30 cellular contexts compared by ENCODE assay signal in genomic region chr6:36674942-36675341, GRCh38. TPM values are rescaled to one million over a fixed set of nuclear protein-coding genes. Genes with fewer than 3 reads are reported as not detected.
DNase-seq lines count a peak whose midpoint lies in the region; ATAC-seq and TF ChIP-seq lines count a peak whose summit lies in the region.
"Had no signal": no experiment of that assay in that cellular context is flagged by ENCODE, and none has a peak within 500 bp of the region (broad histone marks: within the 10 kb centered on the region; RNA-seq: fewer than 3 reads in every experiment).

No MANE protein-coding gene starts in this region.

- TF ChIP-seq RAD21 in IMR-90 (IDR thresholded peaks at IDR 0.05; ENCODE audit: low read length), result no peak

- H3K9ac ChIP-seq in IMR-90 (ENCODE audit: low read depth, low read length) (no peak overlapping the region), trophoblast cell (ENCODE audit: low read length) (no peak overlapping the region)
- H3K9ac ChIP-seq: parathyroid adenoma had no signal

- intact Hi-C loops in IMR-90 (cut with micrococcal nuclease), result no loop called here

- peaks cover 11% of the 10 kb centered on the region for H3K36me3 Mint-ChIP-seq in brain
- H3K36me3 Mint-ChIP-seq: activated naive CD4-positive, alpha-beta T cell treated with anti-CD3 and anti-CD28 coated beads, Interleukin-2, amount 50 U/mL, for 24 hours; CD4-positive, CD25-positive, alpha-beta regulatory T cell had no signal

- H3K79me1 ChIP-seq in IMR-90 (ENCODE audit: low read depth in 1 of 2, low read length in 2 of 2) (peaks cover 9 to 46% of the 10 kb centered on the region in 2 experiments), trophoblast cell (ENCODE audit: low read length) (peaks cover 33% of the 10 kb centered on the region)

- H3K14ac ChIP-seq in IMR-90 (replicated peaks; ENCODE audit: low read depth, low read length) (peak overlapping the region; percentile 16), trophoblast cell (ENCODE audit: low read length) (no peak overlapping the region)

- H4K91ac ChIP-seq in IMR-90 (ENCODE audit: insufficient read depth, low read depth, low read length) (peak overlapping the region; percentile 39), trophoblast cell (ENCODE audit: low read depth, low read length) (no peak overlapping the region)

- peaks cover 62% of the 10 kb centered on the region for H3K4me1 Mint-ChIP-seq in brain

- no peak overlapping the region for H2AK9ac ChIP-seq in IMR-90 (replicated peaks; ENCODE audit: low read depth, low read length, poor library complexity)

- peak overlapping the region; percentile 45 for H2BK20ac ChIP-seq in IMR-90 (ENCODE audit: low read depth, low read length)

- no peak overlapping the region for H3K56ac ChIP-seq in IMR-90 (ENCODE audit: extremely low read depth, insufficient read depth, low read length)

- H3K4me3 Mint-ChIP-seq in brain, result peak overlapping the region in 2 of 5 experiments; percentile 54 to 58
- H3K4me3 Mint-ChIP-seq: activated naive CD4-positive, alpha-beta T cell treated with anti-CD3 and anti-CD28 coated beads, Interleukin-2, amount 50 U/mL, for 24 hours; CD4-positive, CD25-positive, alpha-beta regulatory T cell; neural crest cell had no signal

- H4K8ac ChIP-seq in IMR-90 (ENCODE audit: low read depth in 2 of 2, low read length in 2 of 2) (no peak overlapping the region), trophoblast cell (ENCODE audit: low read depth, low read length) (no peak overlapping the region)

- POLR2A ChIA-PET in IMR-90 (lab: Charles Lee; ENCODE audit: unreplicated experiment), result no interaction called here

- CTCF ChIA-PET in IMR-90 (lab: Yijun Ruan, JAX), result interaction anchor here (1.5 kb wide), 1 partner anchor 8 kb away, joined by 3 read pairs; no protein-coding TSS in a partner anchor

- H3K23ac ChIP-seq in IMR-90 (ENCODE audit: low read depth, low read length) (peak overlapping the region; percentile 33; the same call in 1 of the 2 replicates), trophoblast cell (ENCODE audit: low read length) (no peak overlapping the region)

- dilution Hi-C loops in IMR-90 (cut with HindIII; ENCODE audit: low sequenced_read_pairs, unreplicated experiment), result no loop called here

- no peaks in the 10 kb centered on the region for H3K27me3 ChIP-seq in IMR-90 (ENCODE audit: control insufficient read depth, insufficient read depth, low read length)
- H3K27me3 ChIP-seq in trophoblast cell (ENCODE audit: insufficient read depth, low read length), result peaks cover 6% of the 10 kb centered on the region
- no peaks in the 10 kb centered on the region for H3K27me3 ChIP-seq in HAP-1 (ENCODE audit: low read depth)
- H3K27me3 ChIP-seq: colonic mucosa, heart right ventricle, upper lobe of left lung had no signal

- H4K5ac ChIP-seq in IMR-90 (ENCODE audit: low read depth, low read length), result no peak overlapping the region

- H3K79me2 ChIP-seq in trophoblast cell (ENCODE audit: control insufficient read depth, insufficient read depth, low read length, poor library complexity), result peaks cover 15% of the 10 kb centered on the region
- H3K79me2 ChIP-seq: parathyroid adenoma had no signal

- H3K4me3 ChIP-seq in IMR-90 (ENCODE audit: insufficient read depth, low read depth, low read length), result no peak overlapping the region
- no peak overlapping the region for H3K4me3 ChIP-seq in trophoblast cell (ENCODE audit: low read depth, low read length)
- H3K4me3 ChIP-seq in HAP-1, result no peak overlapping the region
- H3K4me3 ChIP-seq: colonic mucosa, heart right ventricle, lower lobe of right lung, spleen, upper lobe of left lung had no signal

- peak overlapping the region; percentile 17 to 99 (median 67) for H3K27ac Mint-ChIP-seq in brain
- H3K27ac Mint-ChIP-seq: activated naive CD4-positive, alpha-beta T cell treated with anti-CD3 and anti-CD28 coated beads, Interleukin-2, amount 50 U/mL, for 24 hours; activated T-helper 2 cell treated with anti-CD3 and anti-CD28 coated beads, Interferon-gamma antibody, Interleukin-2, Interleukin-4, amounts not matched to agents 10 μg/mL and 5 μg/mL and 100 μg/mL, durations not matched to agents 14 hours and 24 hours and 36 hours had no signal

- peaks cover 15% of the 10 kb centered on the region for H4K20me1 ChIP-seq in IMR-90 (ENCODE audit: insufficient read depth, low read length)

- BruUV-seq in IMR-90 (replicated peaks; lab: Mats Ljungman, UMichigan), result no TSS peak

- peaks cover 12% of the 10 kb centered on the region for H3K9me1 ChIP-seq in IMR-90 (ENCODE audit: insufficient read depth, low read length)

- TF ChIP-seq POLR2A in IMR-90 (IDR thresholded peaks at IDR 0.05; ENCODE audit: low read depth, low read length), result no peak

- no peak overlapping the region for H2BK5ac ChIP-seq in IMR-90 (ENCODE audit: low read depth, low read length, poor library complexity, severe bottlenecking)
- H2BK5ac ChIP-seq in trophoblast cell (ENCODE audit: low read depth, low read length, poor library complexity), result no peak overlapping the region

- TF ChIP-seq CTCF in IMR-90 (conservative IDR thresholded peaks at IDR 0.05; ENCODE audit: low read depth, low read length) (no peak), brain (conservative IDR thresholded peaks at IDR 0.05) (no peak)

- H3K4me1 ChIP-seq in IMR-90 (ENCODE audit: control insufficient read depth, insufficient read depth, low read length) (peaks cover 19% of the 10 kb centered on the region), trophoblast cell (ENCODE audit: control insufficient read depth in 1 of 2, insufficient read depth in 2 of 2, low read length in 2 of 2) (peaks cover 19% of the 10 kb centered on the region in 2 experiments), HAP-1 (peaks cover 7% of the 10 kb centered on the region)

- H2BK120ac ChIP-seq in IMR-90 (ENCODE audit: low read depth, low read length) (peak overlapping the region; percentile 50), trophoblast cell (ENCODE audit: insufficient read depth, low read length, poor library complexity) (no peak overlapping the region)

- H2AFZ ChIP-seq in IMR-90 (replicated peaks; ENCODE audit: low read length, poor library complexity) (no peak overlapping the region), trophoblast cell (ENCODE audit: insufficient read depth, low read length, poor library complexity) (no peak overlapping the region)
- H2AFZ ChIP-seq: parathyroid adenoma had no signal

- H2AK5ac ChIP-seq in IMR-90 (ENCODE audit: low read depth, low read length), result peak overlapping the region; percentile 88; the same call in 1 of the 2 replicates
- H2AK5ac ChIP-seq in trophoblast cell (ENCODE audit: low read length), result peak overlapping the region; percentile 32

- peak overlapping the region; percentile 56; the same call in 1 of the 3 replicates for H2BK15ac ChIP-seq in IMR-90 (ENCODE audit: low read depth, low read length)

- H2BK12ac ChIP-seq in trophoblast cell (ENCODE audit: low read length), result peak overlapping the region; percentile 26

- H3K18ac ChIP-seq in IMR-90 (ENCODE audit: low read depth, low read length) (peak overlapping the region; percentile 16; the same call in 1 of the 2 replicates), trophoblast cell (ENCODE audit: low read length) (no peak overlapping the region)

- ATAC-seq in IMR-90 (ENCODE audit: low read depth), result no peak
- ATAC-seq: heart right ventricle, lower lobe of right lung had no signal

- DNase-seq in DMS53 treated with DMSO at 0.1 percent for 48 hours (lab: John Stamatoyannopoulos, UW; ENCODE audit: unreplicated experiment) (peak; percentile 18), IMR-90 (no peak), trophoblast cell (no peak), DMS79 treated with DMSO at 0.1 percent for 48 hours (lab: John Stamatoyannopoulos, UW) (no peak), NCI-H187 (lab: John Stamatoyannopoulos, UW) (no peak), HAP-1 (ENCODE audit: low spot score in 2 of 2) (no peak)
- DNase-seq: activated CD4-positive, alpha-beta T cell treated with anti-CD3 and anti-CD28 coated beads, Interleukin-2, amount 50 U/mL, for 48 hours; activated CD4-positive, CD25-positive, alpha-beta regulatory T cell; activated CD8-positive, alpha-beta memory T cell treated with anti-CD3 and anti-CD28 coated beads, Interleukin-2, amount 50 U/mL, for 48 hours; amygdala; CD4-positive, CD25-positive, alpha-beta regulatory T cell; colonic mucosa; effector CD8-positive, alpha-beta T cell; H7; heart right ventricle; lower lobe of right lung; NCI-H1092 treated with DMSO at 0.1 percent for 48 hours; NCI-H2029; NCI-H2227 treated with DMSO at 0.1 percent for 48 hours; NCI-H526 treated with DMSO at 0.1 percent for 48 hours; spleen; SW 1271; upper lobe of left lung had no signal

- H3K4me2 ChIP-seq in IMR-90 (ENCODE audit: low read depth, low read length) (no peak overlapping the region), trophoblast cell (ENCODE audit: low read length) (no peak overlapping the region)

- peaks cover 9% of the 10 kb centered on the region for H3K27me3 Mint-ChIP-seq in brain
- H3K27me3 Mint-ChIP-seq: activated naive CD4-positive, alpha-beta T cell treated with anti-CD3 and anti-CD28 coated beads, Interleukin-2, amount 50 U/mL, for 24 hours had no signal

- peaks cover 0 to 18% (median 3%) of the 10 kb centered on the region in 5 experiments for H3K9me3 Mint-ChIP-seq in brain
- H3K9me3 Mint-ChIP-seq: activated naive CD4-positive, alpha-beta T cell treated with anti-CD3 and anti-CD28 coated beads, Interleukin-2, amount 50 U/mL, for 24 hours; activated T-helper 2 cell treated with anti-CD3 and anti-CD28 coated beads, Interferon-gamma antibody, Interleukin-2, Interleukin-4, amounts not matched to agents 10 μg/mL and 5 μg/mL and 100 μg/mL, durations not matched to agents 14 hours and 24 hours and 36 hours; CD4-positive, CD25-positive, alpha-beta regulatory T cell; neural crest cell had no signal

- peak overlapping the region; percentile 66 for H3K4ac ChIP-seq in IMR-90 (ENCODE audit: low read depth, low read length)
- no peak overlapping the region for H3K4ac ChIP-seq in trophoblast cell (ENCODE audit: low read depth, low read length)

- in situ Hi-C loops in IMR-90 (cut with MboI; ENCODE audit: low sequenced_read_pairs) (no loop called here), HAP-1 (cut with MboI; ENCODE audit: low sequenced_read_pairs) (no loop called here)

- H3K36me3 ChIP-seq in IMR-90 (ENCODE audit: control insufficient read depth, insufficient read depth, low read length) (peaks cover 4% of the 10 kb centered on the region; the same call in 1 of the 2 replicates), trophoblast cell (ENCODE audit: control insufficient read depth in 1 of 2, insufficient read depth in 2 of 2, low read length in 2 of 2) (peaks cover 0 to 5% of the 10 kb centered on the region in 2 experiments), HAP-1 (replicated peaks) (no peaks in the 10 kb centered on the region)
- H3K36me3 ChIP-seq: colonic mucosa, heart right ventricle, lower lobe of right lung, spleen, upper lobe of left lung had no signal

- H4K12ac ChIP-seq in trophoblast cell (ENCODE audit: low read depth, low read length), result no peak overlapping the region

- WGBS in IMR-90 (ENCODE audit: extremely low coverage in 2 of 2, insufficient read length in 1 of 2), 2 experiments, result 90% methylated on average over 3 of the region's 7 CpGs; no CpG with 5 or more reads in 1 of the 2 experiments
- WGBS in trophoblast cell (ENCODE audit: extremely low coverage, insufficient coverage, insufficient read length), result no CpG with 5 or more reads among the region's 7 CpGs

- H3K9me3 ChIP-seq in IMR-90 (ENCODE audit: control insufficient read depth, insufficient read depth, low read length) (no peaks in the 10 kb centered on the region), trophoblast cell (ENCODE audit: insufficient read depth, low read depth, low read length) (peaks cover 2% of the 10 kb centered on the region), HAP-1 (no peaks in the 10 kb centered on the region)
- H3K9me3 ChIP-seq: colonic mucosa, lower lobe of right lung, spleen, upper lobe of left lung had no signal

- H3K27ac ChIP-seq in IMR-90 (ENCODE audit: insufficient read depth, low read length), result no peak overlapping the region
- no peak overlapping the region for H3K27ac ChIP-seq in trophoblast cell (ENCODE audit: low read depth, low read length)
- H3K27ac ChIP-seq: colonic mucosa, lower lobe of right lung, parathyroid adenoma, spleen, upper lobe of left lung had no signal

RNA-seq across cellular contexts. Expression of gene CDKN1A, which starts 3.6 kb away (rescaled TPM):
- total RNA-seq in IMR-90 (2012; rRNA removed), result 155 and 171 TPM in 2 replicates
- 558 and 576 TPM in 2 replicates for polyA plus RNA-seq in IMR-90 (2012; rRNA removed)
- 616 and 909 TPM in 2 replicates for polyA plus RNA-seq in IMR-90 (2012; cell fraction: cytosol; rRNA removed)
- polyA plus RNA-seq in IMR-90 (2012; cell fraction: nucleus; rRNA removed; ENCODE audit: low replicate concordance), result 366 and 434 TPM in 2 replicates
- 103 TPM for polyA plus RNA-seq in brain (ENCODE audit: insufficient read depth, low read depth, low replicate concordance)
- 171 and 186 TPM in 2 replicates for polyA plus RNA-seq in trophoblast cell (2013)

RNA-seq across cellular contexts. Expression of gene RAB44, which starts 22.7 kb away (rescaled TPM):
- not detected in 2 replicates for total RNA-seq in IMR-90 (2012; rRNA removed)
- polyA plus RNA-seq in IMR-90 (2012; rRNA removed) (0.03 and 0.06 TPM in 2 replicates), brain (ENCODE audit: insufficient read depth, low read depth, low replicate concordance) (not detected)
- polyA plus RNA-seq in IMR-90 (2012; cell fraction: cytosol; rRNA removed), result 0.01 TPM in 1 of 2 replicates, not detected in the other
- 0.35 and 0.36 TPM in 2 replicates for polyA plus RNA-seq in IMR-90 (2012; cell fraction: nucleus; rRNA removed; ENCODE audit: low replicate concordance)
- polyA plus RNA-seq in trophoblast cell (2013), result 0.01 TPM in 2 replicates
- total RNA-seq: activated T-helper 2 cell treated with anti-CD3 and anti-CD28 coated beads, Interferon-gamma antibody, Interleukin-2, Interleukin-4, amounts not matched to agents 10 μg/mL and 5 μg/mL and 100 μg/mL, durations not matched to agents 14 hours and 24 hours and 36 hours; fibroblast of villous mesenchyme; G401; H7; neural crest cell had no signal
- polyA plus RNA-seq: CD4-positive, CD25-positive, alpha-beta regulatory T cell had no signal
